8 cellular contexts compared by ENCODE assay signal in genomic region chr1:83692524-83693336, GRCh38.
DNase-seq lines count a peak whose midpoint lies in the region; ATAC-seq and TF ChIP-seq lines count a peak whose summit lies in the region.

No MANE protein-coding gene starts in this region.

- peak overlapping the region; percentile 81 for H3K4me3 Mint-ChIP-seq in T-helper 2 cell treated with Interferon-gamma antibody and Interleukin-4, amounts not matched to agents 5 μg/mL and 100 μg/mL, for 36 hours
- peak overlapping the region; percentile 77 for H3K4me3 Mint-ChIP-seq in glutamatergic neuron (ENCODE audit: unreplicated experiment)

- no peak overlapping the region for H3K27ac ChIP-seq in parathyroid adenoma

- H3K36me3 Mint-ChIP-seq in T-helper 2 cell treated with Interferon-gamma antibody and Interleukin-4, amounts not matched to agents 5 μg/mL and 100 μg/mL, for 36 hours (ENCODE audit: low read depth): no peaks in the 10 kb centered on the region
- H3K36me3 Mint-ChIP-seq in glutamatergic neuron (ENCODE audit: unreplicated experiment): peaks cover 8% of the 10 kb centered on the region

- H3K9ac ChIP-seq in parathyroid adenoma: no peak overlapping the region

- no peaks in the 10 kb centered on the region for H3K4me1 ChIP-seq in parathyroid adenoma

- TF ChIP-seq CTCF in glutamatergic neuron (IDR thresholded peaks at IDR 0.05; ENCODE audit: partially characterized antibody, unreplicated experiment) (no peak), parathyroid adenoma (IDR thresholded peaks at IDR 0.05) (no peak)

- intact Hi-C loops in Right ventricle myocardium inferior (cut with DNase I): no loop called here
- intact Hi-C loops in cardiac septum (cut with DNase I): loop anchor here (10.0 kb wide), 1 partner anchor 138 kb away; no protein-coding TSS in a partner anchor

- H3K36me3 ChIP-seq in parathyroid adenoma (ENCODE audit: control insufficient read depth, insufficient read depth, low read length): no peaks in the 10 kb centered on the region

- H3K4me3 ChIP-seq in parathyroid adenoma (ENCODE audit: low read depth, low read length): no peak overlapping the region

- H3K79me2 ChIP-seq in parathyroid adenoma: no peaks in the 10 kb centered on the region

- peaks cover 15% of the 10 kb centered on the region for H3K27me3 Mint-ChIP-seq in T-helper 2 cell treated with Interferon-gamma antibody and Interleukin-4, amounts not matched to agents 5 μg/mL and 100 μg/mL, for 36 hours (ENCODE audit: low read depth)
- H3K27me3 Mint-ChIP-seq in glutamatergic neuron (ENCODE audit: unreplicated experiment): peaks cover 4% of the 10 kb centered on the region

- peaks cover 7% of the 10 kb centered on the region for H3K4me1 Mint-ChIP-seq in T-helper 2 cell treated with Interferon-gamma antibody and Interleukin-4, amounts not matched to agents 5 μg/mL and 100 μg/mL, for 36 hours (ENCODE audit: low read depth)
- peaks cover 51% of the 10 kb centered on the region for H3K4me1 Mint-ChIP-seq in glutamatergic neuron (ENCODE audit: low read depth, unreplicated experiment)

- peaks cover 14% of the 10 kb centered on the region for H3K9me3 Mint-ChIP-seq in T-helper 2 cell treated with Interferon-gamma antibody and Interleukin-4, amounts not matched to agents 5 μg/mL and 100 μg/mL, for 36 hours
- H3K9me3 Mint-ChIP-seq in glutamatergic neuron (ENCODE audit: unreplicated experiment): peaks cover 1% of the 10 kb centered on the region

- H3K9me3 ChIP-seq in parathyroid adenoma (ENCODE audit: control insufficient read depth, low read length): no peaks in the 10 kb centered on the region

- DNase-seq in Right ventricle myocardium inferior (ENCODE audit: missing footprints): no peak
- no peak for DNase-seq in cardiac septum (ENCODE audit: low spot score)
- no peak for DNase-seq in T-helper 2 cell treated with Interferon-gamma antibody and Interleukin-4, amounts not matched to agents 5 μg/mL and 100 μg/mL, for 36 hours (ENCODE audit: low spot score)
- peak; percentile 51 for DNase-seq in glutamatergic neuron
- no peak for DNase-seq in activated gamma-delta T cell (lab: John Stamatoyannopoulos, UW)

- peak overlapping the region; percentile 80 for H2AFZ ChIP-seq in parathyroid adenoma

- no peaks in the 10 kb centered on the region for H3K27me3 ChIP-seq in parathyroid adenoma (ENCODE audit: control insufficient read depth, insufficient read depth, low read length)

- ATAC-seq in Right ventricle myocardium inferior (peak; percentile 50), HG03575 (IDR thresholded peaks at IDR 0.05; ENCODE audit: extremely low read depth, insufficient number of reproducible peaks, low FRiP score, unreplicated experiment) (peak; percentile 63), GM21723 (IDR thresholded peaks at IDR 0.05; ENCODE audit: unreplicated experiment) (no peak)

- peak overlapping the region; percentile 60 for H3K4me2 ChIP-seq in parathyroid adenoma (ENCODE audit: low read length)

- H3K27ac Mint-ChIP-seq in T-helper 2 cell treated with Interferon-gamma antibody and Interleukin-4, amounts not matched to agents 5 μg/mL and 100 μg/mL, for 36 hours: no peak overlapping the region
- H3K27ac Mint-ChIP-seq in glutamatergic neuron (ENCODE audit: unreplicated experiment): peak overlapping the region; percentile 97
